ENCODE assay signal across 1 cellular context in genomic region chr7:92417913-92418312, GRCh38.
TF ChIP-seq lines count a peak whose summit lies in the region.

No MANE protein-coding gene starts in this region.

TF ChIP-seq in GM12878, 131 proteins besides CTCF, POLR2A, EP300 and RAD21:
- TF ChIP-seq ZNF274 (IDR thresholded peaks at IDR 0.05; ENCODE audit: insufficient read depth, insufficient read length) (no peak), MXI1 (IDR thresholded peaks at IDR 0.05; ENCODE audit: low read depth, low read length) (no peak), HDGF (IDR thresholded peaks at IDR 0.05) (no peak), ZSCAN29 (IDR thresholded peaks at IDR 0.05) (no peak), ZNF622 (IDR thresholded peaks at IDR 0.05) (no peak)
